In genomic region chr4:157076578-157076947, GRCh38 we compare ENCODE assay signal across 9 cellular contexts. TPM values are rescaled to one million over a fixed set of nuclear protein-coding genes. Genes with fewer than 3 reads are reported as not detected.
DNase-seq lines count a peak whose midpoint lies in the region; ATAC-seq and TF ChIP-seq lines count a peak whose summit lies in the region.
"Had no signal": no experiment of that assay in that cellular context is flagged by ENCODE, and none has a peak within 500 bp of the region (broad histone marks: within the 10 kb centered on the region; RNA-seq: fewer than 3 reads in every experiment).

No MANE protein-coding gene starts in this region.

- TF ChIP-seq CTCF in mammary epithelial cell (conservative IDR thresholded peaks at IDR 0.05 in 1 of 2, IDR thresholded peaks at IDR 0.05 in 1 of 2; ENCODE audit: extremely low read depth in 1 of 2, insufficient read depth in 1 of 2, low read depth in 1 of 2, low read length in 2 of 2), result no peak
- TF ChIP-seq CTCF in liver (IDR thresholded peaks at IDR 0.05; ENCODE audit: low read depth, low read length, missing input control), result no peak
- no peak for TF ChIP-seq CTCF in type B pancreatic cell (conservative IDR thresholded peaks at IDR 0.05)

- no peaks in the 10 kb centered on the region for H3K9me3 Mint-ChIP-seq in type B pancreatic cell
- H3K9me3 Mint-ChIP-seq in activated CD4-positive, alpha-beta T cell treated with anti-CD3 and anti-CD28 coated beads, Interleukin-2, amount 10 ng/mL, durations not matched to agents 7 days and 5 days, result no peaks in the 10 kb centered on the region
- peaks cover 6% of the 10 kb centered on the region for H3K9me3 Mint-ChIP-seq in stimulated activated memory B cell treated with anti-CD40 and anti-IgM and Interleukin-4, amounts not matched to agents 10 μg/mL and 1 μg/mL and 100 μg/mL, for 72 hours
- H3K9me3 Mint-ChIP-seq: activated B cell treated with CpG ODN at 0.5 μM for 24 hours had no signal

- H3K4me1 ChIP-seq in mammary epithelial cell (ENCODE audit: insufficient read depth, low read length) (peaks cover 13% of the 10 kb centered on the region), liver (ENCODE audit: control insufficient read depth in 4 of 4, insufficient read depth in 4 of 4, low read length in 3 of 4) (peaks cover 1 to 13% (median 7%) of the 10 kb centered on the region in 4 donors)

- H3K4me1 Mint-ChIP-seq in type B pancreatic cell (ENCODE audit: unreplicated experiment), result peaks cover 7% of the 10 kb centered on the region
- H3K4me1 Mint-ChIP-seq in activated CD4-positive, alpha-beta T cell treated with anti-CD3 and anti-CD28 coated beads, Interleukin-2, amount 10 ng/mL, durations not matched to agents 7 days and 5 days, result no peaks in the 10 kb centered on the region
- H3K4me1 Mint-ChIP-seq in stimulated activated memory B cell treated with anti-CD40 and anti-IgM and Interleukin-4, amounts not matched to agents 10 μg/mL and 1 μg/mL and 100 μg/mL, for 72 hours, result peaks cover 6% of the 10 kb centered on the region
- H3K4me1 Mint-ChIP-seq: activated B cell treated with CpG ODN at 0.5 μM for 24 hours had no signal

- no peak overlapping the region for H3K27ac ChIP-seq in mammary epithelial cell (ENCODE audit: insufficient read depth, low read depth, low read length)
- no peak overlapping the region for H3K27ac ChIP-seq in liver (ENCODE audit: low read depth in 1 of 2, low read length in 2 of 2)

- no peak for ATAC-seq in stimulated activated memory B cell treated with anti-CD40 and anti-IgM and Interleukin-4, amounts not matched to agents 10 μg/mL and 1 μg/mL and 100 μg/mL, for 72 hours

- intact Hi-C loops in mammary epithelial cell (cut with micrococcal nuclease), result no loop called here

- POLR2A ChIA-PET in activated CD4-positive, alpha-beta T cell treated with anti-CD3 and anti-CD28 coated beads, Interleukin-2, amount 10 ng/mL, durations not matched to agents 7 days and 5 days (lab: Charles Lee), result no interaction called here

- 2% methylated on average over 8 of the region's 8 CpGs for WGBS in mammary epithelial cell (ENCODE audit: low coverage, missing lambda C conversion rate)
- 3% methylated on average over 8 of the region's 8 CpGs for WGBS in liver

- no TSS peak for BruUV-seq in mammary epithelial cell (replicated peaks; lab: Mats Ljungman, UMichigan)

- H3K79me2 ChIP-seq in mammary epithelial cell (ENCODE audit: insufficient read depth, low read length), result no peaks in the 10 kb centered on the region

- no peaks in the 10 kb centered on the region for H3K27me3 ChIP-seq in mammary epithelial cell (ENCODE audit: insufficient read depth, low read length)
- no peaks in the 10 kb centered on the region for H3K27me3 ChIP-seq in liver (ENCODE audit: control insufficient read depth in 4 of 4, insufficient read depth in 4 of 4, low read length in 3 of 4)

- DNase-seq in NCI-H1105 treated with DMSO at 0.1 percent for 48 hours (lab: John Stamatoyannopoulos, UW) (peak; percentile 12), NCI-H1105 (lab: John Stamatoyannopoulos, UW) (no peak), mammary epithelial cell (no peak), type B pancreatic cell (ENCODE audit: extremely low spot score, unreplicated experiment) (no peak), AML-193 (lab: John Stamatoyannopoulos, UW) (no peak)
- DNase-seq in activated CD4-positive, alpha-beta T cell treated with anti-CD3 and anti-CD28 coated beads, Interleukin-2, amount 10 ng/mL, durations not matched to agents 7 days and 5 days, result no peak
- DNase-seq: activated B cell treated with CpG ODN at 0.5 μM for 24 hours had no signal

- H4K20me1 ChIP-seq in mammary epithelial cell (ENCODE audit: insufficient read depth, low read length), result no peaks in the 10 kb centered on the region

- in situ Hi-C loops in mammary epithelial cell (cut with MboI; ENCODE audit: low sequenced_read_pairs in 2 of 2), result no loop called here

- H3K9me3 ChIP-seq in mammary epithelial cell (replicated peaks; ENCODE audit: insufficient read depth, low read length), result no peaks in the 10 kb centered on the region
- no peaks in the 10 kb centered on the region for H3K9me3 ChIP-seq in liver (ENCODE audit: control insufficient read depth in 4 of 4, low read length in 3 of 4)

- peak overlapping the region; percentile 97 for H3K4me2 ChIP-seq in mammary epithelial cell (ENCODE audit: insufficient read depth, low read depth, low read length)

- H3K4me3 ChIP-seq in mammary epithelial cell (replicated peaks in 1 of 3; ENCODE audit: insufficient read depth in 1 of 3, low read depth in 2 of 3, low read length in 3 of 3) (peak overlapping the region; percentile 47 to 81 (median 78)), liver (ENCODE audit: low read depth in 1 of 3, low read length in 3 of 3) (peak overlapping the region; percentile 50 to 81 (median 64))

- H3K9ac ChIP-seq in mammary epithelial cell (ENCODE audit: insufficient read depth, low read length) (no peak overlapping the region), liver (ENCODE audit: low read depth in 1 of 2, low read length in 2 of 2) (peak overlapping the region; percentile 22 to 62)

- H3K4me3 Mint-ChIP-seq in type B pancreatic cell, result peak overlapping the region; percentile 95
- H3K4me3 Mint-ChIP-seq in activated CD4-positive, alpha-beta T cell treated with anti-CD3 and anti-CD28 coated beads, Interleukin-2, amount 10 ng/mL, durations not matched to agents 7 days and 5 days, result no peak overlapping the region
- no peak overlapping the region for H3K4me3 Mint-ChIP-seq in stimulated activated memory B cell treated with anti-CD40 and anti-IgM and Interleukin-4, amounts not matched to agents 10 μg/mL and 1 μg/mL and 100 μg/mL, for 72 hours
- H3K4me3 Mint-ChIP-seq: activated B cell treated with CpG ODN at 0.5 μM for 24 hours had no signal

- peaks cover 5% of the 10 kb centered on the region for H3K27me3 Mint-ChIP-seq in type B pancreatic cell
- H3K27me3 Mint-ChIP-seq in activated CD4-positive, alpha-beta T cell treated with anti-CD3 and anti-CD28 coated beads, Interleukin-2, amount 10 ng/mL, durations not matched to agents 7 days and 5 days, result peaks cover 16% of the 10 kb centered on the region
- H3K27me3 Mint-ChIP-seq in stimulated activated memory B cell treated with anti-CD40 and anti-IgM and Interleukin-4, amounts not matched to agents 10 μg/mL and 1 μg/mL and 100 μg/mL, for 72 hours, result peaks cover 9% of the 10 kb centered on the region

- TF ChIP-seq RAD21 in liver (IDR thresholded peaks at IDR 0.05), result no peak

- CTCF ChIA-PET in mammary epithelial cell (lab: Charles Lee; ENCODE audit: low non-redundant PET), result no interaction called here
- CTCF ChIA-PET in activated CD4-positive, alpha-beta T cell treated with anti-CD3 and anti-CD28 coated beads, Interleukin-2, amount 10 ng/mL, durations not matched to agents 7 days and 5 days (lab: Charles Lee), result no interaction called here

- H3K36me3 ChIP-seq in mammary epithelial cell (ENCODE audit: insufficient read depth, low read length) (no peaks in the 10 kb centered on the region), liver (ENCODE audit: control insufficient read depth in 4 of 4, insufficient read depth in 3 of 4, low read depth in 1 of 4, low read length in 3 of 4) (no peaks in the 10 kb centered on the region)

- dilution Hi-C loops in mammary epithelial cell (cut with HindIII; ENCODE audit: low sequenced_read_pairs), result no loop called here

- no peak overlapping the region for H3K27ac Mint-ChIP-seq in type B pancreatic cell
- H3K27ac Mint-ChIP-seq in activated CD4-positive, alpha-beta T cell treated with anti-CD3 and anti-CD28 coated beads, Interleukin-2, amount 10 ng/mL, durations not matched to agents 7 days and 5 days, result no peak overlapping the region
- H3K27ac Mint-ChIP-seq in stimulated activated memory B cell treated with anti-CD40 and anti-IgM and Interleukin-4, amounts not matched to agents 10 μg/mL and 1 μg/mL and 100 μg/mL, for 72 hours, result no peak overlapping the region
- H3K27ac Mint-ChIP-seq: activated B cell treated with CpG ODN at 0.5 μM for 24 hours had no signal

- H3K36me3 Mint-ChIP-seq in type B pancreatic cell, result peaks cover 3% of the 10 kb centered on the region
- no peaks in the 10 kb centered on the region for H3K36me3 Mint-ChIP-seq in activated CD4-positive, alpha-beta T cell treated with anti-CD3 and anti-CD28 coated beads, Interleukin-2, amount 10 ng/mL, durations not matched to agents 7 days and 5 days (ENCODE audit: low read depth)
- H3K36me3 Mint-ChIP-seq in stimulated activated memory B cell treated with anti-CD40 and anti-IgM and Interleukin-4, amounts not matched to agents 10 μg/mL and 1 μg/mL and 100 μg/mL, for 72 hours, result no peaks in the 10 kb centered on the region

- H2AFZ ChIP-seq in mammary epithelial cell (ENCODE audit: low read depth, low read length), result peak overlapping the region; percentile 100

TF ChIP-seq in liver, 16 proteins besides CTCF, POLR2A, EP300 and RAD21:
- TF ChIP-seq MAX (IDR thresholded peaks at IDR 0.05) (no peak), YY1 (IDR thresholded peaks at IDR 0.05) (no peak), EGR1 (IDR thresholded peaks at IDR 0.05; ENCODE audit: low read depth in 2 of 2) (no peak), ZBTB33 (IDR thresholded peaks at IDR 0.05) (no peak), RXRA (IDR thresholded peaks at IDR 0.05) (no peak)
TF ChIP-seq in liver: peak in this region for 0.

RNA-seq across cellular contexts. Expression of gene GLRB, which starts 0.6 kb away (rescaled TPM):
- total RNA-seq in mammary epithelial cell, result 1 to 10 TPM; 1.5 to 3.7 TPM
- polyA plus RNA-seq in mammary epithelial cell, result 1.2 TPM
- polyA minus RNA-seq in mammary epithelial cell, result not detected
- 1 to 10 TPM in 1 of 2 donors, under 1 TPM in 1; 0.92 to 2.9 TPM for total RNA-seq in liver
- under 1 TPM; 0.24 to 0.53 TPM for polyA plus RNA-seq in liver
- 5.0 and 5.2 TPM in 2 replicates for total RNA-seq in type B pancreatic cell (ENCODE audit: low replicate concordance)
- not detected for total RNA-seq in activated CD4-positive, alpha-beta T cell treated with anti-CD3 and anti-CD28 coated beads, Interleukin-2, amount 10 ng/mL, durations not matched to agents 7 days and 5 days
- total RNA-seq: activated B cell treated with CpG ODN at 0.5 μM for 24 hours had no signal
